In genomic region chr20:58071500-58071804, GRCh38 we compare ENCODE assay signal across 24 cellular contexts.
"Had no signal": no experiment of that assay in that cellular context is flagged by ENCODE, and none has a peak within 500 bp of the region (broad histone marks: within the 10 kb centered on the region; RNA-seq: fewer than 3 reads in every experiment).

No MANE protein-coding gene starts in this region.

- DNase-seq: activated B cell treated with CpG ODN at 0.5 μM for 24 hours; activated CD4-positive, alpha-beta memory T cell treated with anti-CD3 and anti-CD28 coated beads, Interleukin-2, amount 10 ng/mL, durations not matched to agents 7 days and 5 days; activated CD4-positive, alpha-beta T cell treated with anti-CD3 and anti-CD28 coated beads for 4 hours; activated CD4-positive, alpha-beta T cell treated with anti-CD3 and anti-CD28 coated beads, Interleukin-2, amount 50 U/mL, for 1 hour; activated CD4-positive, CD25-positive, alpha-beta regulatory T cell treated with anti-CD3 and anti-CD28 coated beads, Interleukin-2, amount 50 U/mL, for 72 hours; activated gamma-delta T cell; activated naive CD4-positive, alpha-beta T cell treated with Interleukin-2 at 50 U/mL for 16 hours; activated T-cell treated with anti-CD3 and anti-CD28 coated beads, Interleukin-2, amount 50 U/mL, for 24 hours; caudate nucleus; cerebellar nuclear complex; MM.1S; MV-4-11; NCI-H1092; NCI-H1436 treated with DMSO at 0.1 percent for 48 hours; NCI-H1694 treated with DMSO at 0.1 percent for 48 hours; NCI-H2029; NCI-H345; NCI-H524 treated with DMSO at 0.1 percent for 48 hours; SHP77; SK-N-SH had no signal

- H3K4me1 ChIP-seq: adrenal gland had no signal

- H3K9ac ChIP-seq: SK-N-SH had no signal

- H3K27ac ChIP-seq: adrenal gland, SJSA1 had no signal

- H3K9me3 ChIP-seq: adrenal gland, SJSA1, SK-N-SH had no signal

- H3K27me3 ChIP-seq: adrenal gland, SJSA1 had no signal

- H3K36me3 ChIP-seq: adrenal gland, SJSA1 had no signal

- ATAC-seq: activated naive CD4-positive, alpha-beta T cell treated with anti-CD3 and anti-CD28 coated beads, Interleukin-2, amount 50 U/mL, for 72 hours; Panc1 had no signal

- H3K4me3 ChIP-seq: adrenal gland, SJSA1 had no signal
